9 cellular contexts compared by ENCODE assay signal in the genomic region with DNA sequence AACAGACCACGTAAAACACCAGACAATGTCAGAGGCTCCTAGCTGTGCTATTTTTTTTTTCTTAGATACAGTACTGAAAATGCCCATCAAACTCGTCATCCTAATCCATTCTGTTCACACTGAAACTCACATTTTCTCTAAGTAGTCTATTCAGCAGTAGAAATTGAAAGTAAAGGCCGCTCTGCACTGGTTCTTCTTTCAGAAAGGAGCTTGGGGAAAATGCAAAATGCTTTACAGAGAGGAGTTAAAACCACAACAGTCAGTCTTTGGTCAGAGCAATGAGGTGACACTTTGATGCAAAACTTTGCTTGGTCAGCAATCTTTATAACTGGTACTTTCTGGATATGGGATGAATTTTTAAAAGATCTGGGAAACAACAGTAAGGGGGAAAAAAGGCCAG. TPM values are rescaled to one million over a fixed set of nuclear protein-coding genes. Genes with fewer than 3 reads are reported as not detected.
A peak's percentile ranks its signal among the peaks of the same experiment; 100 is the strongest.
DNase-seq lines count a peak whose midpoint lies in the region; ATAC-seq, FAIRE-seq and TF ChIP-seq lines count a peak whose summit lies in the region.
"Had no signal": no experiment of that assay in that cellular context is flagged by ENCODE, and none has a peak within 500 bp of the region (broad histone marks: within the 10 kb centered on the region; RNA-seq: fewer than 3 reads in every experiment).

No MANE protein-coding gene starts in this region.

- CTCF ChIA-PET in A549 (lab: Yijun Ruan, JAX): interaction anchor here (0.7 kb wide), 1 partner anchor 11 kb away, joined by 3 read pairs; no protein-coding TSS in a partner anchor

- peak overlapping the region; percentile 50; the same call in 1 of the 2 replicates for H3K9ac ChIP-seq in OCI-LY1 (ENCODE audit: low read length)

- H3K27ac ChIP-seq in A549 (no peak overlapping the region), OCI-LY1 (ENCODE audit: low read depth, low read length, poor library complexity, severe bottlenecking) (peak overlapping the region; percentile 60)
- H3K27ac ChIP-seq: skin epidermis had no signal

- H3K27me3 ChIP-seq in OCI-LY1 (ENCODE audit: insufficient read depth, low read length): no peaks in the 10 kb centered on the region

- H4K20me1 ChIP-seq in OCI-LY1 (ENCODE audit: insufficient read depth, low read length): no peaks in the 10 kb centered on the region

- FAIRE-seq in A549 (lab: Jason Lieb, UNC): no peak

- no peak overlapping the region for H2AFZ ChIP-seq in OCI-LY1 (ENCODE audit: low read length)

- peaks cover 52% of the 10 kb centered on the region for H3K36me3 ChIP-seq in OCI-LY1 (ENCODE audit: insufficient read depth, low read length)

- H3K9me3 ChIP-seq in A549 (no peaks in the 10 kb centered on the region), OCI-LY1 (ENCODE audit: low read length) (no peaks in the 10 kb centered on the region)

- H3K4me1 ChIP-seq in A549 (no peaks in the 10 kb centered on the region), OCI-LY1 (ENCODE audit: insufficient read depth, low read length, severe bottlenecking) (peaks cover 34% of the 10 kb centered on the region)

- no peak for TF ChIP-seq POLR2A in A549 (IDR thresholded peaks at IDR 0.05; ENCODE audit: low read length)

- H3K4me3 ChIP-seq in A549 (no peak overlapping the region), OCI-LY1 (ENCODE audit: low read depth, low read length, poor library complexity, severe bottlenecking) (peak overlapping the region; percentile 39)
- H3K4me3 ChIP-seq: skin epidermis had no signal

- POLR2A ChIA-PET in A549 (lab: Yijun Ruan, JAX): no interaction called here

- TF ChIP-seq EP300 in A549 (IDR thresholded peaks at IDR 0.05): no peak

- H3K4me2 ChIP-seq in A549 (no peak overlapping the region), OCI-LY1 (ENCODE audit: low read length) (peak overlapping the region; percentile 62)

- H3F3A ChIP-seq in OCI-LY1 (ENCODE audit: insufficient read depth, low read length): no peaks in the 10 kb centered on the region

- ATAC-seq in A549 (no peak), GM18909 (IDR thresholded peaks at IDR 0.05; ENCODE audit: poor library complexity, unreplicated experiment) (peak; percentile 97), HG02852 (IDR thresholded peaks at IDR 0.05; ENCODE audit: unreplicated experiment) (peak; percentile 91)

- no peaks in the 10 kb centered on the region for H3K79me2 ChIP-seq in OCI-LY1 (ENCODE audit: insufficient read depth, low read length)

- DNase-seq in A549 (ENCODE audit: low read depth in 1 of 2, low spot score in 1 of 2) (no peak), iPS-NIHi7 (ENCODE audit: extremely low spot score) (no peak), DMS 273 treated with DMSO at 0.1 percent for 48 hours (lab: John Stamatoyannopoulos, UW) (no peak), DMS53 treated with DMSO at 0.1 percent for 48 hours (lab: John Stamatoyannopoulos, UW; ENCODE audit: unreplicated experiment) (no peak), NCI-H1417 treated with DMSO at 0.1 percent for 48 hours (lab: John Stamatoyannopoulos, UW) (no peak)

- TF ChIP-seq CTCF in A549 (IDR thresholded peaks at IDR 0.05) (no peak), OCI-LY1 (IDR thresholded peaks at IDR 0.05; ENCODE audit: low read length) (no peak)

- no peaks in the 10 kb centered on the region for H3K9me2 ChIP-seq in OCI-LY1 (ENCODE audit: low read depth, low read length)

- WGBS in A549 (ENCODE audit: missing lambda C conversion rate): 88% methylated on average over 3 of the region's 3 CpGs

- no peak for TF ChIP-seq RAD21 in A549 (conservative IDR thresholded peaks at IDR 0.05 in 1 of 2, IDR thresholded peaks at IDR 0.05 in 1 of 2)

TF ChIP-seq in A549, 52 proteins besides CTCF, POLR2A, EP300 and RAD21:
- TF ChIP-seq MYC (IDR thresholded peaks at IDR 0.05; ENCODE audit: borderline replicate concordance, low read length) (no peak), MAFK (IDR thresholded peaks at IDR 0.05; ENCODE audit: partially characterized antibody) (peak; percentile 90)

RNA-seq across cellular contexts. Expression of a gene that starts 43.8 kb away (rescaled TPM):
- polyA plus RNA-seq in A549 (2011; rRNA removed): 18.6 and 21.7 TPM in 2 replicates
- 6.3 and 7.3 TPM in 2 replicates for polyA plus RNA-seq in A549 (2012; cell fraction: cytosol; rRNA removed)
- 8.6 and 12.3 TPM in 2 replicates for polyA plus RNA-seq in A549 (2012; cell fraction: nucleus; rRNA removed)
- 14.1 to 17.9 TPM (median 15.7 TPM) in 3 replicates for polyA plus RNA-seq in A549 (2017; fragmentation: RNase III; extraction: RNeasy Plus Mini Kit Qiagen cat#74134 plus additional on column Dnase treatment)
- 22.4 and 24.8 TPM in 2 replicates for polyA minus RNA-seq in A549 (2011; rRNA and poly(A)+ RNA removed)

Comparison
In these comparisons a context has a peak if more than half of its experiments do, and no peak if none do; other contexts are left out.
1. ATAC-seq: peak in GM18909 (single experiment) and HG02852 (single experiment); none in A549 (0 of 2).